In the genomic region with DNA sequence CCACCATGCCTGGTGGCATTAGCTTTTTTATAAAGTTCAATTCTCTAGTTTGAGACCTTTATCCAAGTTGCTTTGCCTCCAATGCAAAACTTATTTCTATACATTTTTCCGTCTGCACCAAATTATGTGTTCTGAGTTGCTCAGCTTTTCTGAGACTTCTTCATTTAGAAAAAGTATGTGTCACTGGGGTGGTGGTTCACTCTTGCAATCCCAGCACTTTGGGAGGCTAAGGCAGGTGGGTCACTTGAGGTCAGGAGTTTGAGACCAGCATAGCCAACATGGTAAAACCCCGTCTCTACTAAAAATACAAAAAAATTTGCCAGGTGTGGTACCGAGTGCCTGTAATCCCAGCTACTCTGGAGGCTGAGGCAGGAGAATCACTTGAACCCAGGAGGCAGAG, we compare ENCODE assay signal across 5 cellular contexts. TPM values are rescaled to one million over a fixed set of nuclear protein-coding genes. Genes with fewer than 3 reads are reported as not detected.
A peak's percentile ranks its signal among the peaks of the same experiment; 100 is the strongest.
DNase-seq lines count a peak whose midpoint lies in the region; ATAC-seq lines count a peak whose summit lies in the region.
"Not testable (repeated sequence)": the region's sequence is repeated elsewhere in the genome, so short reads cannot be mapped to it uniquely, and the experiment has no call there.

No MANE protein-coding gene starts in this region.

- POLR2A ChIA-PET in activated CD4-positive, alpha-beta T cell treated with anti-CD3 and anti-CD28 coated beads for 36 hours (lab: Charles Lee): not testable (repeated sequence)

- not testable (repeated sequence) for H3K27me3 Mint-ChIP-seq in activated CD4-positive, alpha-beta T cell treated with anti-CD3 and anti-CD28 coated beads for 36 hours; activated T-cell treated with anti-CD3 and anti-CD28 coated beads, Interleukin-2, amount 50 U/mL, for 72 hours (ENCODE audit: low read depth); central memory CD8-positive, alpha-beta T cell; stimulated activated naive CD8-positive, alpha-beta T cell treated with anti-CD3 and anti-CD28 coated beads, Interleukin-15, amount 100 ng/mL, for 72 hours

- DNase-seq in activated CD4-positive, alpha-beta T cell treated with anti-CD3 and anti-CD28 coated beads for 36 hours: peak; percentile 43
- not testable (repeated sequence) for DNase-seq in activated T-cell treated with anti-CD3 and anti-CD28 coated beads, Interleukin-2, amount 50 U/mL, for 72 hours; central memory CD8-positive, alpha-beta T cell (ENCODE audit: low spot score in 2 of 2); stimulated activated naive CD8-positive, alpha-beta T cell treated with anti-CD3 and anti-CD28 coated beads, Interleukin-15, amount 100 ng/mL, for 72 hours
- peak; percentile 8 for DNase-seq in mesenteric fat pad (ENCODE audit: low spot score)

- intact Hi-C loops in activated CD4-positive, alpha-beta T cell treated with anti-CD3 and anti-CD28 coated beads for 36 hours (cut with DNase I, micrococcal nuclease): not testable (repeated sequence)

- not testable (repeated sequence) for H3K9me3 Mint-ChIP-seq in activated CD4-positive, alpha-beta T cell treated with anti-CD3 and anti-CD28 coated beads for 36 hours (ENCODE audit: low read depth); activated T-cell treated with anti-CD3 and anti-CD28 coated beads, Interleukin-2, amount 50 U/mL, for 72 hours; central memory CD8-positive, alpha-beta T cell; stimulated activated naive CD8-positive, alpha-beta T cell treated with anti-CD3 and anti-CD28 coated beads, Interleukin-15, amount 100 ng/mL, for 72 hours

- not testable (repeated sequence) for H3K4me1 Mint-ChIP-seq in activated CD4-positive, alpha-beta T cell treated with anti-CD3 and anti-CD28 coated beads for 36 hours; activated T-cell treated with anti-CD3 and anti-CD28 coated beads, Interleukin-2, amount 50 U/mL, for 72 hours (ENCODE audit: low read depth); central memory CD8-positive, alpha-beta T cell; stimulated activated naive CD8-positive, alpha-beta T cell treated with anti-CD3 and anti-CD28 coated beads, Interleukin-15, amount 100 ng/mL, for 72 hours

- H3K27ac Mint-ChIP-seq in activated CD4-positive, alpha-beta T cell treated with anti-CD3 and anti-CD28 coated beads for 36 hours: not testable (repeated sequence)
- peak overlapping the region; percentile 21 for H3K27ac Mint-ChIP-seq in activated T-cell treated with anti-CD3 and anti-CD28 coated beads, Interleukin-2, amount 50 U/mL, for 72 hours
- peak overlapping the region; percentile 74 for H3K27ac Mint-ChIP-seq in central memory CD8-positive, alpha-beta T cell (ENCODE audit: low read depth)
- H3K27ac Mint-ChIP-seq in stimulated activated naive CD8-positive, alpha-beta T cell treated with anti-CD3 and anti-CD28 coated beads, Interleukin-15, amount 100 ng/mL, for 72 hours: peak overlapping the region; percentile 40 to 82

- H3K36me3 Mint-ChIP-seq in activated CD4-positive, alpha-beta T cell treated with anti-CD3 and anti-CD28 coated beads for 36 hours (ENCODE audit: low read depth); activated T-cell treated with anti-CD3 and anti-CD28 coated beads, Interleukin-2, amount 50 U/mL, for 72 hours (ENCODE audit: insufficient read depth in 2 of 2); central memory CD8-positive, alpha-beta T cell (ENCODE audit: insufficient read depth): not testable (repeated sequence)

- peak; percentile 79 for ATAC-seq in activated CD4-positive, alpha-beta T cell treated with anti-CD3 and anti-CD28 coated beads for 36 hours
- peak in 1 of 2 donors; percentile 79 for ATAC-seq in activated T-cell treated with anti-CD3 and anti-CD28 coated beads, Interleukin-2, amount 50 U/mL, for 72 hours (replicated peaks in 1 of 2)
- ATAC-seq in central memory CD8-positive, alpha-beta T cell (replicated peaks; ENCODE audit: extremely low read depth, poor library complexity, severe bottlenecking); stimulated activated naive CD8-positive, alpha-beta T cell treated with anti-CD3 and anti-CD28 coated beads, Interleukin-15, amount 100 ng/mL, for 72 hours: not testable (repeated sequence)

- H3K4me3 Mint-ChIP-seq in activated CD4-positive, alpha-beta T cell treated with anti-CD3 and anti-CD28 coated beads for 36 hours; central memory CD8-positive, alpha-beta T cell; stimulated activated naive CD8-positive, alpha-beta T cell treated with anti-CD3 and anti-CD28 coated beads, Interleukin-15, amount 100 ng/mL, for 72 hours: not testable (repeated sequence)
- H3K4me3 Mint-ChIP-seq in activated T-cell treated with anti-CD3 and anti-CD28 coated beads, Interleukin-2, amount 50 U/mL, for 72 hours: peak overlapping the region in 1 of 2 donors; percentile 12

- CTCF ChIA-PET in activated CD4-positive, alpha-beta T cell treated with anti-CD3 and anti-CD28 coated beads for 36 hours (lab: Charles Lee): interaction anchor here (0.5 to 0.6 kb wide), 2 partner anchors 26 to 101 kb away, joined by 3 read pairs; no protein-coding TSS in a partner anchor

RNA-seq across cellular contexts. Expression of a gene that starts 14.1 kb away (rescaled TPM):
- 10 to 100 TPM; 15.4 to 16.9 TPM for total RNA-seq in activated CD4-positive, alpha-beta T cell treated with anti-CD3 and anti-CD28 coated beads for 36 hours
- total RNA-seq in activated T-cell treated with anti-CD3 and anti-CD28 coated beads, Interleukin-2, amount 50 U/mL, for 72 hours: 10 to 100 TPM; 21.7 to 25.8 TPM
- 44.4 TPM for total RNA-seq in mesenteric fat pad

RNA-seq across cellular contexts. Expression of a gene that starts 23.1 kb away (rescaled TPM):
- total RNA-seq in activated CD4-positive, alpha-beta T cell treated with anti-CD3 and anti-CD28 coated beads for 36 hours: 10 to 100 TPM; 65.5 to 68.8 TPM
- total RNA-seq in activated T-cell treated with anti-CD3 and anti-CD28 coated beads, Interleukin-2, amount 50 U/mL, for 72 hours: 10 to 100 TPM; 83.2 to 87.0 TPM
- total RNA-seq in mesenteric fat pad: 95.8 TPM

RNA-seq across cellular contexts. Expression of a gene that starts 52.3 kb away (rescaled TPM):
- total RNA-seq in activated CD4-positive, alpha-beta T cell treated with anti-CD3 and anti-CD28 coated beads for 36 hours: 1 to 10 TPM; 6.0 to 7.7 TPM
- total RNA-seq in activated T-cell treated with anti-CD3 and anti-CD28 coated beads, Interleukin-2, amount 50 U/mL, for 72 hours: 10 to 100 TPM; 12.7 to 15.4 TPM
- total RNA-seq in mesenteric fat pad: 6.7 TPM
